ENCODE assay signal across 1 cellular context in the genomic region with DNA sequence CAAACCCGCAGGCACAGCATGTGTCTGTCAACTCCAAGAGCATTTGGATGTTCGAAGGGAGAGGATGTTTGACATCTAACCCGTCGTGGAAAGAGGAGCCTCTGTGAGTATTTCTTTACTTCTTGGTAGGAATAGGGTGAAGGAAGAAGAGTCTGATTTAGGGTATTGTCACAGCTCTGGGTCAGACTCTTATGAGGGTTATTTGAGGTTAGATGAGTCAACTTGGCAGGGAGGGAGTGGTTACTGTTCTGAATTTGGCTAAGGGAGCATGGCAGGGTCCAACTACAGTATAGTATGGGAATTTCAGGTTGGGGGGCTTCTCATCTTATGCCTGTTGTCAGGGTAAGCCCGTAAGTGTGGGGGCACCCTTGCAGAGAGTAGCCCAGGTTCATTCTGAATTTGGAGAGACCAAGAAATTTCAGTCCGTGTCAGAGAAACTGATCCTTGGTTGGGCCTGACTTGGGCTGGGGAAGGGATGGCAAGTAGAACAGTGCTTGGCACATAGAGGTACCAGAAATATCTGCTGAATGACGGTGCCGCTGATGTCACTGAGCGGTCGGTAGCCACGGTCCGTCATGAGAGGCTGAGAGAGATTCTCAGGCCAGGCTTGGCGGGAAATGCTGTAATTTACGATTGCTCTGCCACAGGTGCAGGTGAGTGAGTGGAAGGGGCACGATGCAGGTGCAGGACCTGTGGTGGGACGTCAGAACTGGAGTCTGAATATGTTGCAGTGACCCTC.
TF ChIP-seq lines count a peak whose summit lies in the region.

No MANE protein-coding gene starts in this region.

TF ChIP-seq in GM23338, 12 proteins besides CTCF, POLR2A, EP300 and RAD21 (continued from another document):
- TF ChIP-seq, protein P1, sequence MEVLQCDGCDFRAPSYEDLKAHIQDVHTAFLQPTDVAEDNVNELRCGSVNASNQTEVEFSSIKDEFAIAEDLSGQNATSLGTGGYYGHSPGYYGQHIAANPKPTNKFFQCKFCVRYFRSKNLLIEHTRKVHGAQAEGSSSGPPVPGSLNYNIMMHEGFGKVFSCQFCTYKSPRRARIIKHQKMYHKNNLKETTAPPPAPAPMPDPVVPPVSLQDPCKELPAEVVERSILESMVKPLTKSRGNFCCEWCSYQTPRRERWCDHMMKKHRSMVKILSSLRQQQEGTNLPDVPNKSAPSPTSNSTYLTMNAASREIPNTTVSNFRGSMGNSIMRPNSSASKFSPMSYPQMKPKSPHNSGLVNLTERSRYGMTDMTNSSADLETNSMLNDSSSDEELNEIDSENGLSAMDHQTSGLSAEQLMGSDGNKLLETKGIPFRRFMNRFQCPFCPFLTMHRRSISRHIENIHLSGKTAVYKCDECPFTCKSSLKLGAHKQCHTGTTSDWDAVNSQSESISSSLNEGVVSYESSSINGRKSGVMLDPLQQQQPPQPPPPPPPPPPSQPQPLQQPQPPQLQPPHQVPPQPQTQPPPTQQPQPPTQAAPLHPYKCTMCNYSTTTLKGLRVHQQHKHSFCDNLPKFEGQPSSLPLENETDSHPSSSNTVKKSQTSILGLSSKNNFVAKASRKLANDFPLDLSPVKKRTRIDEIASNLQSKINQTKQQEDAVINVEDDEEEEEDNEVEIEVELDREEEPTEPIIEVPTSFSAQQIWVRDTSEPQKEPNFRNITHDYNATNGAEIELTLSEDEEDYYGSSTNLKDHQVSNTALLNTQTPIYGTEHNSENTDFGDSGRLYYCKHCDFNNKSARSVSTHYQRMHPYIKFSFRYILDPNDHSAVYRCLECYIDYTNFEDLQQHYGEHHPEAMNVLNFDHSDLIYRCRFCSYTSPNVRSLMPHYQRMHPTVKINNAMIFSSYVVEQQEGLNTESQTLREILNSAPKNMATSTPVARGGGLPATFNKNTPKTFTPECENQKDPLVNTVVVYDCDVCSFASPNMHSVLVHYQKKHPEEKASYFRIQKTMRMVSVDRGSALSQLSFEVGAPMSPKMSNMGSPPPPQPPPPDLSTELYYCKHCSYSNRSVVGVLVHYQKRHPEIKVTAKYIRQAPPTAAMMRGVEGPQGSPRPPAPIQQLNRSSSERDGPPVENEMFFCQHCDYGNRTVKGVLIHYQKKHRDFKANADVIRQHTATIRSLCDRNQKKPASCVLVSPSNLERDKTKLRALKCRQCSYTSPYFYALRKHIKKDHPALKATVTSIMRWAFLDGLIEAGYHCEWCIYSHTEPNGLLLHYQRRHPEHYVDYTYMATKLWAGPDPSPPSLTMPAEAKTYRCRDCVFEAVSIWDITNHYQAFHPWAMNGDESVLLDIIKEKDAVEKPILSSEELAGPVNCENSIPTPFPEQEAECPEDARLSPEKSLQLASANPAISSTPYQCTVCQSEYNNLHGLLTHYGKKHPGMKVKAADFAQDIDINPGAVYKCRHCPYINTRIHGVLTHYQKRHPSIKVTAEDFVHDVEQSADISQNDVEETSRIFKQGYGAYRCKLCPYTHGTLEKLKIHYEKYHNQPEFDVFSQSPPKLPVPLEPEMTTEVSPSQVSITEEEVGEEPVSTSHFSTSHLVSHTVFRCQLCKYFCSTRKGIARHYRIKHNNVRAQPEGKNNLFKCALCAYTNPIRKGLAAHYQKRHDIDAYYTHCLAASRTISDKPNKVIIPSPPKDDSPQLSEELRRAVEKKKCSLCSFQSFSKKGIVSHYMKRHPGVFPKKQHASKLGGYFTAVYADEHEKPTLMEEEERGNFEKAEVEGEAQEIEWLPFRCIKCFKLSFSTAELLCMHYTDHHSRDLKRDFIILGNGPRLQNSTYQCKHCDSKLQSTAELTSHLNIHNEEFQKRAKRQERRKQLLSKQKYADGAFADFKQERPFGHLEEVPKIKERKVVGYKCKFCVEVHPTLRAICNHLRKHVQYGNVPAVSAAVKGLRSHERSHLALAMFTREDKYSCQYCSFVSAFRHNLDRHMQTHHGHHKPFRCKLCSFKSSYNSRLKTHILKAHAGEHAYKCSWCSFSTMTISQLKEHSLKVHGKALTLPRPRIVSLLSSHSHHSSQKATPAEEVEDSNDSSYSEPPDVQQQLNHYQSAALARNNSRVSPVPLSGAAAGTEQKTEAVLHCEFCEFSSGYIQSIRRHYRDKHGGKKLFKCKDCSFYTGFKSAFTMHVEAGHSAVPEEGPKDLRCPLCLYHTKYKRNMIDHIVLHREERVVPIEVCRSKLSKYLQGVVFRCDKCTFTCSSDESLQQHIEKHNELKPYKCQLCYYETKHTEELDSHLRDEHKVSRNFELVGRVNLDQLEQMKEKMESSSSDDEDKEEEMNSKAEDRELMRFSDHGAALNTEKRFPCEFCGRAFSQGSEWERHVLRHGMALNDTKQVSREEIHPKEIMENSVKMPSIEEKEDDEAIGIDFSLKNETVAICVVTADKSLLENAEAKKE (CRISPR knock-in tag; IDR thresholded peaks at IDR 0.05), result no peak
- TF ChIP-seq EZH2phosphoT487 (IDR thresholded peaks at IDR 0.05; ENCODE audit: unreplicated experiment), result no peak
- TF ChIP-seq POLR2AphosphoS5 (IDR thresholded peaks at IDR 0.05; ENCODE audit: low read depth), result no peak
TF ChIP-seq in GM23338: peak in this region for 0.
